In the genomic region with DNA sequence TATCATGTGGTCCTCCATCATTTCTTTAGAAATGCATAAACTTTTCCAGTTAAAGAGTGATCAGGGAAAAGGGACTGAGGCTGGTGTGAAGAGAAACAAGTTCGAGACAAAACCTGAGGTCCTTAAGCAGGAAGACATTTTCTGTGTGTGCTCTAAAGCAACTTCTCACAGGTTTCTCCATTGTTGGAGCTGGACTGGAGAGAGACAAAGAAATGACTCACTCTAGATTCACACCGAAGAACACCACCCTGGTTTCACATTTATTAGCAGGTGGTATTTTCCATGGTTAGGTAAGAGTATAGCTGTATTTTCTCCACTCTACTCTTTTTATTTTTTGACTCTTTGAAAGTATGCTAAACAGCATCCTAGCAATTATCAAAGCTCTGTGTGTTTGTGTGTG, we compare ENCODE assay signal across 18 cellular contexts.
DNase-seq lines count a peak whose midpoint lies in the region; ATAC-seq and TF ChIP-seq lines count a peak whose summit lies in the region.
"Had no signal": no experiment of that assay in that cellular context is flagged by ENCODE, and none has a peak within 500 bp of the region (broad histone marks: within the 10 kb centered on the region; RNA-seq: fewer than 3 reads in every experiment).

No MANE protein-coding gene starts in this region.

- intact Hi-C loops in Right ventricle myocardium superior (cut with DNase I), result no loop called here

- no peak overlapping the region for H2BK120ac ChIP-seq in neuronal stem cell (ENCODE audit: low read depth, low read length)

- H3K36me3 ChIP-seq in neuronal stem cell (replicated peaks in 1 of 2; ENCODE audit: control insufficient read depth in 2 of 2, insufficient read depth in 2 of 2, low read length in 2 of 2), result no peaks in the 10 kb centered on the region
- H3K36me3 ChIP-seq: lower lobe of right lung, spleen, suprapubic skin had no signal

- no peak overlapping the region for H3K9ac ChIP-seq in neuronal stem cell (ENCODE audit: low read depth, low read length, poor library complexity)

- no peak overlapping the region for H2BK12ac ChIP-seq in neuronal stem cell (ENCODE audit: low read length)

- no peak for TF ChIP-seq CTCF in astrocyte of the spinal cord (IDR thresholded peaks at IDR 0.05; ENCODE audit: low read depth, low read length)

- no peak overlapping the region for H4K91ac ChIP-seq in neuronal stem cell (ENCODE audit: low read depth, low read length, poor library complexity)

- H3K23ac ChIP-seq in neuronal stem cell (ENCODE audit: low read depth, low read length, poor library complexity), result no peak overlapping the region

- H2BK15ac ChIP-seq in neuronal stem cell (ENCODE audit: low read length), result no peak overlapping the region

- H3K9me3 ChIP-seq in neuronal stem cell (replicated peaks in 1 of 2; ENCODE audit: control insufficient read depth in 2 of 2, insufficient read depth in 1 of 2, low read depth in 1 of 2, low read length in 2 of 2), result no peaks in the 10 kb centered on the region
- H3K9me3 ChIP-seq: lower lobe of right lung, suprapubic skin had no signal

- H3K4me2 ChIP-seq in neuronal stem cell (ENCODE audit: insufficient read depth, low read length, poor library complexity, severe bottlenecking), result no peak overlapping the region

- ATAC-seq in GM18867 (IDR thresholded peaks at IDR 0.05; ENCODE audit: unreplicated experiment) (peak; percentile 82), HG03432 (IDR thresholded peaks at IDR 0.05; ENCODE audit: unreplicated experiment) (peak; percentile 86), Right ventricle myocardium superior (ENCODE audit: poor library complexity) (no peak), GM19455 (IDR thresholded peaks at IDR 0.05; ENCODE audit: unreplicated experiment) (no peak)
- ATAC-seq: lower lobe of right lung had no signal

- DNase-seq in astrocyte of the spinal cord (ENCODE audit: low read depth, low spot score) (peak; percentile 45), neuronal stem cell (ENCODE audit: low spot score) (no peak), NOMO-1 treated with dmso at 0.1 percent for 144 hours (lab: John Stamatoyannopoulos, UW; ENCODE audit: unreplicated experiment) (no peak), Right ventricle myocardium superior (no peak), NOMO-1 (lab: John Stamatoyannopoulos, UW; ENCODE audit: unreplicated experiment in 2 of 2) (no peak)
- DNase-seq: central memory CD4-positive, alpha-beta T cell; GF-D8; hypothalamus; lower lobe of right lung; NCI-H1694 treated with DMSO at 0.1 percent for 48 hours; NCI-H526 treated with DMSO at 0.1 percent for 48 hours; spleen had no signal

- H2AK5ac ChIP-seq in neuronal stem cell (ENCODE audit: low read depth, low read length), result no peak overlapping the region

- H4K8ac ChIP-seq in neuronal stem cell (ENCODE audit: low read depth, low read length), result no peak overlapping the region

- H2AFZ ChIP-seq in neuronal stem cell (ENCODE audit: low read length), result peak overlapping the region; percentile 38

- H3K27me3 ChIP-seq in neuronal stem cell (ENCODE audit: control insufficient read depth in 3 of 3, insufficient read depth in 3 of 3, low read depth in 1 of 3, low read length in 3 of 3), result no peaks in the 10 kb centered on the region
- H3K27me3 ChIP-seq: spleen, suprapubic skin had no signal

- no peak overlapping the region for H2BK5ac ChIP-seq in neuronal stem cell (ENCODE audit: low read length)

- in situ Hi-C loops in astrocyte of the spinal cord (cut with HindIII; ENCODE audit: low sequenced_read_pairs), result no loop called here

- H3K4me3 ChIP-seq in astrocyte of the spinal cord (ENCODE audit: low read depth, low read length), result no peak overlapping the region
- H3K4me3 ChIP-seq in neuronal stem cell (ENCODE audit: low read length in 2 of 2), result no peak overlapping the region
- H3K4me3 ChIP-seq: lower lobe of right lung, spleen, suprapubic skin had no signal

- H3K27ac ChIP-seq in neuronal stem cell (replicated peaks; ENCODE audit: low read length), result no peak overlapping the region
- H3K27ac ChIP-seq: C4-2B, lower lobe of right lung, spleen, suprapubic skin, VCaP had no signal

- no peak overlapping the region for H3K4ac ChIP-seq in neuronal stem cell (ENCODE audit: low read length)

- H3K14ac ChIP-seq in neuronal stem cell (ENCODE audit: low read length), result no peak overlapping the region

- peaks cover 0 to 1% of the 10 kb centered on the region in 2 donors for H3K4me1 ChIP-seq in neuronal stem cell (ENCODE audit: control insufficient read depth in 2 of 2, insufficient read depth in 1 of 2, low read depth in 1 of 2, low read length in 2 of 2)
- H3K4me1 ChIP-seq: lower lobe of right lung, spleen, suprapubic skin had no signal

- no peak overlapping the region for H3K18ac ChIP-seq in neuronal stem cell (ENCODE audit: low read length)

- no peaks in the 10 kb centered on the region for H3K79me1 ChIP-seq in neuronal stem cell (ENCODE audit: low read depth, low read length)

- WGBS in neuronal stem cell (ENCODE audit: extremely low coverage in 2 of 2, insufficient read length in 2 of 2, insufficient replicate concordance in 1 of 2), 2 donors, result no CpG with 5 or more reads among the region's 2 CpGs

Comparison
In these comparisons a context has a peak if more than half of its experiments do, and no peak if none do; other contexts are left out.
1. ATAC-seq: peak in GM18867 (single experiment) and HG03432 (single experiment); none in Right ventricle myocardium superior (single experiment) and GM19455 (single experiment).